Comparison of ENCODE assay signal across 1 cellular context in the genomic region with DNA sequence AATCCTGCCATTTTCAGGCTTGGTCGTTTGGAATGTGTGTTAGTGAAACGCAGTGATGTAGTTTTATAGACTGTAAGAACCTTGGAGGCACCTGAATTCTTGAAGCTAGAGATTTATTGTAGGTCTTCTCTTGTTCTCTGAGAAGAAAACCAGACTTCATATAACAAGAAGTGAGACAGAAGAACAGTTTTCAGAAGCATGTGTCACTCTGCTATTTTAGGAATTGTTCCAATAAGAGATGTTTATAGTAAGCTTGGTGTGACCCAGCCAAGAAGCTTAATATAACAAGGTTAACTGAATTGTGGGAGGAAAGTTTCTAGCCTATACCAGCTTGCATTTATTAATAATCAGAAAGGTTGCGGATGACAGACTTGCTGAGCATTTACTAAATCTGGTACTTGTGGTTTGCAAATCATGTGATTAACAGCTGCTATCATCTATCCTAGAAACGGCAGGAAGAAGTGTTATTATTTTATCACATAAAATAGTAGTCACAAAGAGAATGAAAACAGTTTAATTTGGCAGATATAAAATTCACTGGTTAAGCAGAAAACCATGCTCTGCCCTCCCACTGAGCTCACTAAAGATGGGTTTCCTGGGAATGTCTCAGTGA.
TF ChIP-seq lines count a peak whose summit lies in the region.

No MANE protein-coding gene starts in this region.

TF ChIP-seq in HepG2, 621 proteins besides CTCF, POLR2A, EP300 and RAD21 (continued from another document):
- no peak for TF ChIP-seq TFDP2 (CRISPR knock-in tag; IDR thresholded peaks at IDR 0.05)
- no peak for TF ChIP-seq RBM22 (optimal IDR thresholded peaks at IDR 0.05; ENCODE audit: low read length)
- TF ChIP-seq TSC22D2 (CRISPR knock-in tag; IDR thresholded peaks at IDR 0.05; ENCODE audit: borderline replicate concordance) = no peak
- TF ChIP-seq ZNF563 (CRISPR knock-in tag; IDR thresholded peaks at IDR 0.05) = no peak
- no peak for TF ChIP-seq ZNF605 (CRISPR knock-in tag; IDR thresholded peaks at IDR 0.05)
- TF ChIP-seq GATAD2A (CRISPR knock-in tag; IDR thresholded peaks at IDR 0.05) = no peak
- no peak for TF ChIP-seq BCL6 (CRISPR knock-in tag; IDR thresholded peaks at IDR 0.05)
- no peak for TF ChIP-seq ZC3H4 (CRISPR knock-in tag; IDR thresholded peaks at IDR 0.05; ENCODE audit: borderline replicate concordance)
- TF ChIP-seq, protein P1, sequence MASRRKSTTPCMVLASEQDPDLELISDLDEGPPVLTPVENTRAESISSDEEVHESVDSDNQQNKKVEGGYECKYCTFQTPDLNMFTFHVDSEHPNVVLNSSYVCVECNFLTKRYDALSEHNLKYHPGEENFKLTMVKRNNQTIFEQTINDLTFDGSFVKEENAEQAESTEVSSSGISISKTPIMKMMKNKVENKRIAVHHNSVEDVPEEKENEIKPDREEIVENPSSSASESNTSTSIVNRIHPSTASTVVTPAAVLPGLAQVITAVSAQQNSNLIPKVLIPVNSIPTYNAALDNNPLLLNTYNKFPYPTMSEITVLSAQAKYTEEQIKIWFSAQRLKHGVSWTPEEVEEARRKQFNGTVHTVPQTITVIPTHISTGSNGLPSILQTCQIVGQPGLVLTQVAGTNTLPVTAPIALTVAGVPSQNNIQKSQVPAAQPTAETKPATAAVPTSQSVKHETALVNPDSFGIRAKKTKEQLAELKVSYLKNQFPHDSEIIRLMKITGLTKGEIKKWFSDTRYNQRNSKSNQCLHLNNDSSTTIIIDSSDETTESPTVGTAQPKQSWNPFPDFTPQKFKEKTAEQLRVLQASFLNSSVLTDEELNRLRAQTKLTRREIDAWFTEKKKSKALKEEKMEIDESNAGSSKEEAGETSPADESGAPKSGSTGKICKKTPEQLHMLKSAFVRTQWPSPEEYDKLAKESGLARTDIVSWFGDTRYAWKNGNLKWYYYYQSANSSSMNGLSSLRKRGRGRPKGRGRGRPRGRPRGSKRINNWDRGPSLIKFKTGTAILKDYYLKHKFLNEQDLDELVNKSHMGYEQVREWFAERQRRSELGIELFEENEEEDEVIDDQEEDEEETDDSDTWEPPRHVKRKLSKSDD (CRISPR knock-in tag; IDR thresholded peaks at IDR 0.05; ENCODE audit: low read depth) = no peak
- TF ChIP-seq ZNF704 (CRISPR knock-in tag; IDR thresholded peaks at IDR 0.05; ENCODE audit: borderline replicate concordance) = no peak
